Comparison of ENCODE assay signal across 9 cellular contexts in the genomic region with DNA sequence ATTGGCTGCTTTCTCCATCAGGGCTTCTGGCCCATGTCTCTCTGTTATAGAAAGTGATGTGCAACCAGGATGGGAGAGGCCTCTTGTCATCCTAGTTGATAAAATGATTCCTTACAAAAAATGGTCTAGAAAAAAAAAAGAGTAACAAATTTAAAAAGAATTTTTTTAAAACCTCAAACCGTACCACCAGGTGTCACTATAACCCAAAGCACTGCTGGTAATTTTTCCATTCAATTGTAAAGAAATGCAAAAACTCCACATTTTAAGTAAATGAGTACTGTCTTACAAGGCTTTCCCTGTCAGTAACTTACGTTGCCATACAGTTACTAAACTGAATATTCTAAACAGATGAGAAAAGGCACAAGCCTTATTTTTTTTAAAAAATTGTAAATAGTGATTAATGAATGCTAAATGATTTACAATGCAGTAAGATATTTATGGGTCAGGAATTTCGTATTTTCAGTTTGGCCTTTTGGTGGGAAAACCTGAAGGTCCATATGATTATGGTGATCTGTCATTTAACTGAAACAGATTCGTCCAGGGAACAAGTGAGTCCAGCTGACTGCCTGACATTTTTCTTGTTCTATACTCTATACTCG.
DNase-seq lines count a peak whose midpoint lies in the region; ATAC-seq and TF ChIP-seq lines count a peak whose summit lies in the region.
"Had no signal": no experiment of that assay in that cellular context is flagged by ENCODE, and none has a peak within 500 bp of the region (broad histone marks: within the 10 kb centered on the region; RNA-seq: fewer than 3 reads in every experiment).

No MANE protein-coding gene starts in this region.

- H3K4me3 ChIP-seq in SU-DHL-6 (ENCODE audit: insufficient read depth, low read length, poor library complexity, severe bottlenecking): no peak overlapping the region
- H3K4me3 ChIP-seq in lower leg skin (ENCODE audit: low read depth, poor library complexity, severe bottlenecking): no peak overlapping the region

- no peak overlapping the region for H3K4me2 ChIP-seq in SU-DHL-6 (ENCODE audit: low read depth, low read length, poor library complexity, severe bottlenecking)

- H4K20me1 ChIP-seq in SU-DHL-6 (ENCODE audit: low read depth, low read length): no peaks in the 10 kb centered on the region

- no peaks in the 10 kb centered on the region for H3K9me3 ChIP-seq in SU-DHL-6 (ENCODE audit: insufficient read depth, low read length)

- H2AFZ ChIP-seq in SU-DHL-6 (ENCODE audit: low read depth, low read length, severe bottlenecking): no peak overlapping the region

- no peak for TF ChIP-seq POLR2A in lower leg skin (IDR thresholded peaks at IDR 0.05)

- peak; percentile 36 for TF ChIP-seq CTCF in SU-DHL-6 (IDR thresholded peaks at IDR 0.05; ENCODE audit: insufficient read depth, low read length, poor library complexity, severe bottlenecking)
- peak in 1 of 3 donors; percentile 6 for TF ChIP-seq CTCF in lower leg skin (IDR thresholded peaks at IDR 0.05)

- H3F3A ChIP-seq in SU-DHL-6 (ENCODE audit: insufficient read depth): no peaks in the 10 kb centered on the region

- DNase-seq in DMS53 treated with DMSO at 0.1 percent for 48 hours (lab: John Stamatoyannopoulos, UW; ENCODE audit: unreplicated experiment): peak; percentile 70
- DNase-seq in HT1080 (ENCODE audit: low read depth): peak; percentile 65
- DNase-seq in hepatic stellate cell (ENCODE audit: low spot score): peak; percentile 7
- DNase-seq in lower leg skin (ENCODE audit: low spot score in 2 of 2): no peak
- DNase-seq: activated B cell treated with CpG ODN at 0.5 μM for 24 hours had no signal

- H3K27ac ChIP-seq in SU-DHL-6 (ENCODE audit: low read depth, low read length): no peak overlapping the region

- intact Hi-C loops in lower leg skin (cut with DNase I; ENCODE audit: low total_unique reads): loop anchor here (5.0 kb wide), 2 partner anchors 378 to 608 kb away; no protein-coding TSS in a partner anchor

- H3K9ac ChIP-seq in SU-DHL-6 (ENCODE audit: low read length): no peak overlapping the region

- ATAC-seq in GM19463 (IDR thresholded peaks at IDR 0.05; ENCODE audit: unreplicated experiment) (no peak), GM18519 (IDR thresholded peaks at IDR 0.05; ENCODE audit: low FRiP score, unreplicated experiment) (no peak), esophagus mucosa (no peak)

- no peaks in the 10 kb centered on the region for H3K9me2 ChIP-seq in SU-DHL-6 (replicated peaks; ENCODE audit: insufficient read depth, low read length)

- no peaks in the 10 kb centered on the region for H3K36me3 ChIP-seq in SU-DHL-6 (ENCODE audit: low read length)

- H3K79me2 ChIP-seq in SU-DHL-6 (ENCODE audit: insufficient read depth, low read length): no peaks in the 10 kb centered on the region

- no peaks in the 10 kb centered on the region for H3K27me3 ChIP-seq in SU-DHL-6 (ENCODE audit: low read length)

- WGBS in lower leg skin, 2 donors: 40 to 41% methylated on average over 5 of the region's 5 CpGs

Comparison
In these comparisons a context has a peak if more than half of its experiments do, and no peak if none do; other contexts are left out.
1. DNase-seq: peak in DMS53 treated with DMSO at 0.1 percent for 48 hours (single experiment), HT1080 (single experiment) and hepatic stellate cell (single experiment); none in lower leg skin (0 of 2).